In the genomic region with DNA sequence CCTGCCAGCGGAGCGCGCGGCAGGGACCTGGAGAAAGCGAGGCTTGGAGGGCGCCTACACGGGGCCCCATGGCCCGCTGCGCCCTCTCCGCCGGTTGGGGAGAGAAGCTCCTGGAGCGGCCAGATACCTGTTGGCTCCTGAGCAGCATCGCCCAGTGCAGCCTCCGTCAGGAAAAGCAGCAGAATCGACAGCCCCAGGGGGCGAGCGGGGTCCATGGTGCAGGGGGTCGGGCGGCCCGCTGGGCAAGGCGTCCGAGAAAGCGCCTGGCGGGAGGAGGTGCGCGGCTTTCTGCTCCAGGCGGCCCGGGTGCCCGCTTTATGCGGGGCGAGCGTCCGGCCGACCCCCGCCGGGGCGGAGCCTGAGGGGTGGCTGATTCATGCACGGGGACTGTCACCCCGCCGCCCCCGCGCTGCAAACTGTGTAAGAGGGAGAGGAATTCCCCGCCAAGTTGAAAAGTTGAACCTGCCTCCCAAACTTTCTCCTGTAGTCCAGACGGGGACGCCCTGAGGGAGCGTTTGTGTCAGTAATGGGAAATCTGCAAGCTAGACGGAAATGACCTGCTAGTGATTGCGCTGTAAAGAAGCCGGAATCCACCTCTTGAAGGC, we compare ENCODE assay signal across 7 cellular contexts. TPM values are rescaled to one million over a fixed set of nuclear protein-coding genes. Genes with fewer than 3 reads are reported as not detected.
A peak's percentile ranks its signal among the peaks of the same experiment; 100 is the strongest.
DNase-seq lines count a peak whose midpoint lies in the region; ATAC-seq and TF ChIP-seq lines count a peak whose summit lies in the region.

TSS of gene TFPI2 (minus strand) at position 290 of the 605 bp plus-strand sequence. CDS start at position 215, 75 bp downstream.

- H3K4me3 ChIP-seq in fibroblast of the aortic adventitia (ENCODE audit: low read depth, low read length) (peak within 1 kb of the TSS; percentile 75), neural progenitor cell (peak within 1 kb of the TSS; percentile 71)

- peaks cover 9% of the 10 kb centered on the region for H3K4me1 Mint-ChIP-seq in neural progenitor cell

- H3K36me3 ChIP-seq in neural progenitor cell, result no peaks in the 10 kb centered on the region

- H3K9ac ChIP-seq in neural progenitor cell, result no peak within 1 kb of the TSS

- H3K4me3 Mint-ChIP-seq in neural progenitor cell, result peak within 1 kb of the TSS; percentile 97

- peak within 1 kb of the TSS; percentile 95 for H2AFZ ChIP-seq in neural progenitor cell (replicated peaks)

- H3K27ac Mint-ChIP-seq in neural progenitor cell, result peak within 1 kb of the TSS; percentile 94

- H3K27me3 ChIP-seq in neural progenitor cell, result peaks cover 64% of the 10 kb centered on the region

- no peak within 1 kb of the TSS for H3K27ac ChIP-seq in neural progenitor cell

- peaks cover 10% of the 10 kb centered on the region for H3K27me3 Mint-ChIP-seq in neural progenitor cell (ENCODE audit: insufficient read depth, low read depth)

- no peaks in the 10 kb centered on the region for H3F3A ChIP-seq in neural progenitor cell (ENCODE audit: low read depth)

- H3K4me1 ChIP-seq in neural progenitor cell, result no peaks in the 10 kb centered on the region

- H3K9me3 ChIP-seq in neural progenitor cell (ENCODE audit: low read depth), result no peaks in the 10 kb centered on the region

- peak within 1 kb of the TSS; percentile 95 for H3K4me2 ChIP-seq in neural progenitor cell

- no peaks in the 10 kb centered on the region for H3K79me2 ChIP-seq in neural progenitor cell (ENCODE audit: low read depth)

- H4K20me1 ChIP-seq in neural progenitor cell (ENCODE audit: low read depth), result no peaks in the 10 kb centered on the region

- no peaks in the 10 kb centered on the region for H3K36me3 Mint-ChIP-seq in neural progenitor cell

- TF ChIP-seq CTCF in fibroblast of the aortic adventitia (IDR thresholded peaks at IDR 0.05; ENCODE audit: insufficient read depth, low read length) (peak; percentile 20), neural progenitor cell (IDR thresholded peaks at IDR 0.05) (no peak)

- H3K9me3 Mint-ChIP-seq in neural progenitor cell, result no peaks in the 10 kb centered on the region

- DNase-seq in T1000 (lab: John Stamatoyannopoulos, UW) (peak; percentile 60), fibroblast of the aortic adventitia (ENCODE audit: low read depth) (peak; percentile 70), neural progenitor cell (ENCODE audit: low spot score) (peak; percentile 63), pons (ENCODE audit: low spot score) (no peak)

- ATAC-seq in GM18867 (IDR thresholded peaks at IDR 0.05; ENCODE audit: unreplicated experiment) (peak; percentile 43), HG02763 (IDR thresholded peaks at IDR 0.05; ENCODE audit: unreplicated experiment) (peak; percentile 48), HG03378 (IDR thresholded peaks at IDR 0.05; ENCODE audit: unreplicated experiment) (no peak)

RNA-seq across cellular contexts. Expression of gene TFPI2, which starts in this region (rescaled TPM):
- total RNA-seq in fibroblast of the aortic adventitia (ENCODE audit: low replicate concordance) (69.7 and 97.3 TPM in 2 replicates), neural progenitor cell (ENCODE audit: low replicate concordance) (1.5 and 5.8 TPM in 2 replicates)

Comparison
In these comparisons a context has a peak if more than half of its experiments do, and no peak if none do; other contexts are left out.
1. RNA of gene TFPI2 (total RNA-seq): 69.7 to 97.3 TPM in fibroblast of the aortic adventitia; 1.5 to 5.8 TPM in neural progenitor cell; every median in the first group is over 10 times any median in the second.